In the genomic region with DNA sequence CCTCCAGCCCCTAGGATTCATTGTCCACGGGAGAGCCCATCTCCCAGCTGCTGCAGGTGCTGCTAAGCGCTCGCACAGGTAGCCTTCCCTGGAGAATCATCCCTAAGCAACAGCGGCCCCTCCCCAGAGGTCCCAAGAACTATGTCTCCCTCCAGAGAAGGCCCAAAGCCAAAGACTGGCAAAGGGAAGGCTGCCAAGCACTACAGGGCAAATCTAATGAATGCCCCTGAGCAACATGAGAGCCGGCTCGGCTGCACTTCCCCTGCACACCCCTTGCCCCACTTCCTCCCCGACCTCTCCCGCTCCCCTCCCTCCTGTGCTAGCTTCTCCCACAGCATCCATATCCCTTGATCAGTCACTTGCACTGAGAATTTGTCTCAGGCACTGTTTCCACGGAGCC, we compare ENCODE assay signal across 15 cellular contexts. TPM values are rescaled to one million over a fixed set of nuclear protein-coding genes. Genes with fewer than 3 reads are reported as not detected.
DNase-seq lines count a peak whose midpoint lies in the region; ATAC-seq and TF ChIP-seq lines count a peak whose summit lies in the region.
"Had no signal": no experiment of that assay in that cellular context is flagged by ENCODE, and none has a peak within 500 bp of the region (broad histone marks: within the 10 kb centered on the region; RNA-seq: fewer than 3 reads in every experiment).

No MANE protein-coding gene starts in this region.

- H3K4me3 ChIP-seq in CD8-positive, alpha-beta T cell (ENCODE audit: low read depth, low read length), result peak overlapping the region; percentile 56
- no peak overlapping the region for H3K4me3 ChIP-seq in HAP-1
- H3K4me3 ChIP-seq: upper lobe of left lung had no signal

- H3K4me1 ChIP-seq in CD8-positive, alpha-beta T cell (ENCODE audit: insufficient read depth, low read length), result peaks cover 98% of the 10 kb centered on the region
- no peaks in the 10 kb centered on the region for H3K4me1 ChIP-seq in HAP-1

- no peaks in the 10 kb centered on the region for H3K9me3 Mint-ChIP-seq in CD8-positive, alpha-beta T cell
- H3K9me3 Mint-ChIP-seq in activated CD4-positive, alpha-beta memory T cell treated with anti-CD3 and anti-CD28 coated beads, Interleukin-2, amount 10 ng/mL, durations not matched to agents 7 days and 5 days, result no peaks in the 10 kb centered on the region
- H3K9me3 Mint-ChIP-seq in naive thymus-derived CD8-positive, alpha-beta T cell, result no peaks in the 10 kb centered on the region
- H3K9me3 Mint-ChIP-seq: dendritic cell treated with granulocyte-macrophage colony-stimulating factor and Interleukin-4, amounts not matched to agents 40 ng/mL and 50 ng/mL, for 4 days had no signal

- no peaks in the 10 kb centered on the region for H3K36me3 ChIP-seq in CD8-positive, alpha-beta T cell (ENCODE audit: insufficient read depth, low read length)
- no peaks in the 10 kb centered on the region for H3K36me3 ChIP-seq in HAP-1 (replicated peaks)
- H3K36me3 ChIP-seq: upper lobe of left lung, WERI-Rb-1 had no signal

- no peak for TF ChIP-seq CTCF in CD8-positive, alpha-beta T cell (IDR thresholded peaks at IDR 0.05)

- H3K36me3 Mint-ChIP-seq in CD8-positive, alpha-beta T cell, result no peaks in the 10 kb centered on the region
- no peaks in the 10 kb centered on the region for H3K36me3 Mint-ChIP-seq in activated CD4-positive, alpha-beta memory T cell treated with anti-CD3 and anti-CD28 coated beads, Interleukin-2, amount 10 ng/mL, durations not matched to agents 7 days and 5 days (ENCODE audit: low read depth)
- no peaks in the 10 kb centered on the region for H3K36me3 Mint-ChIP-seq in naive thymus-derived CD8-positive, alpha-beta T cell

- no peaks in the 10 kb centered on the region for H3K9me3 ChIP-seq in CD8-positive, alpha-beta T cell (ENCODE audit: low read length)
- H3K9me3 ChIP-seq in HAP-1, result no peaks in the 10 kb centered on the region
- H3K9me3 ChIP-seq: upper lobe of left lung had no signal

- DNase-seq in NCI-H2196 treated with DMSO at 0.1 percent for 48 hours (lab: John Stamatoyannopoulos, UW; ENCODE audit: unreplicated experiment) (peak; percentile 26), NCI-H2196 (lab: John Stamatoyannopoulos, UW; ENCODE audit: unreplicated experiment) (no peak), HAP-1 (ENCODE audit: low spot score in 2 of 2) (no peak), G401 (ENCODE audit: low spot score) (no peak), HuH-7 (ENCODE audit: low spot score) (no peak)
- DNase-seq in CD8-positive, alpha-beta T cell, result peak in 2 of 7 experiments; percentile 30 to 62
- no peak for DNase-seq in activated CD4-positive, alpha-beta memory T cell treated with anti-CD3 and anti-CD28 coated beads, Interleukin-2, amount 10 ng/mL, durations not matched to agents 7 days and 5 days
- no peak for DNase-seq in naive thymus-derived CD8-positive, alpha-beta T cell
- DNase-seq: foreskin fibroblast, NCI-H446, SHP77 treated with DMSO at 0.1 percent for 48 hours, upper lobe of left lung, WERI-Rb-1 had no signal

- intact Hi-C loops in CD8-positive, alpha-beta T cell (cut with DNase I, micrococcal nuclease), result loop anchor here (1.0 to 10.0 kb wide), 4 partner anchors 10 to 853 kb away; a partner anchor contains a TSS

- H3K4me1 Mint-ChIP-seq in CD8-positive, alpha-beta T cell (ENCODE audit: low read depth), result peaks cover 93% of the 10 kb centered on the region
- H3K4me1 Mint-ChIP-seq in activated CD4-positive, alpha-beta memory T cell treated with anti-CD3 and anti-CD28 coated beads, Interleukin-2, amount 10 ng/mL, durations not matched to agents 7 days and 5 days, result peaks cover 78% of the 10 kb centered on the region
- H3K4me1 Mint-ChIP-seq in naive thymus-derived CD8-positive, alpha-beta T cell, result peaks cover 46 to 96% (median 92%) of the 10 kb centered on the region in 4 donors

- peak overlapping the region; percentile 48 for H3K27ac ChIP-seq in CD8-positive, alpha-beta T cell (ENCODE audit: low read depth, low read length)
- H3K27ac ChIP-seq: upper lobe of left lung, WERI-Rb-1 had no signal

- no peaks in the 10 kb centered on the region for H3K27me3 Mint-ChIP-seq in CD8-positive, alpha-beta T cell (ENCODE audit: low read depth)
- peaks cover 11% of the 10 kb centered on the region for H3K27me3 Mint-ChIP-seq in activated CD4-positive, alpha-beta memory T cell treated with anti-CD3 and anti-CD28 coated beads, Interleukin-2, amount 10 ng/mL, durations not matched to agents 7 days and 5 days
- no peaks in the 10 kb centered on the region for H3K27me3 Mint-ChIP-seq in naive thymus-derived CD8-positive, alpha-beta T cell

- POLR2A ChIA-PET in CD8-positive, alpha-beta T cell (lab: Charles Lee), result interaction anchor here (1.0 to 4.7 kb wide), 2 partner anchors 12 to 37 kb away, joined by 3 to 19 read pairs; no protein-coding TSS in a partner anchor
- POLR2A ChIA-PET in activated CD4-positive, alpha-beta memory T cell treated with anti-CD3 and anti-CD28 coated beads, Interleukin-2, amount 10 ng/mL, durations not matched to agents 7 days and 5 days (lab: Charles Lee), result interaction anchor here (1.1 kb wide), 1 partner anchor 10 kb away, joined by 3 read pairs; no protein-coding TSS in a partner anchor
- POLR2A ChIA-PET in naive thymus-derived CD8-positive, alpha-beta T cell (lab: Charles Lee), result interaction anchor here (0.6 to 5.0 kb wide), 8 partner anchors 8 to 316 kb away, joined by 3 to 65 read pairs (median 6); no protein-coding TSS in a partner anchor

- H3K27me3 ChIP-seq in CD8-positive, alpha-beta T cell (ENCODE audit: insufficient read depth, low read length), result no peaks in the 10 kb centered on the region
- H3K27me3 ChIP-seq in HAP-1 (ENCODE audit: low read depth), result peaks cover 6% of the 10 kb centered on the region; the same call in 1 of the 2 replicates
- H3K27me3 ChIP-seq: upper lobe of left lung had no signal

- CTCF ChIA-PET in CD8-positive, alpha-beta T cell (lab: Charles Lee), result interaction anchor here (1.6 to 10.8 kb wide), 3 partner anchors 13 to 42 kb away, joined by 4 to 136 read pairs (median 24); no protein-coding TSS in a partner anchor
- CTCF ChIA-PET in activated CD4-positive, alpha-beta memory T cell treated with anti-CD3 and anti-CD28 coated beads, Interleukin-2, amount 10 ng/mL, durations not matched to agents 7 days and 5 days (lab: Charles Lee), result interaction anchor here (0.8 to 3.7 kb wide), 2 partner anchors 11 to 138 kb away, joined by 3 to 36 read pairs; no protein-coding TSS in a partner anchor

- in situ Hi-C loops in HAP-1 (cut with MboI; ENCODE audit: low sequenced_read_pairs), result no loop called here
- in situ Hi-C loops in G401 (cut with HindIII; ENCODE audit: low sequenced_read_pairs), result no loop called here

- no peak for ATAC-seq in CD8-positive, alpha-beta T cell
- ATAC-seq in naive thymus-derived CD8-positive, alpha-beta T cell, result no peak
- ATAC-seq: sciatic nerve had no signal

- H3K4me3 Mint-ChIP-seq in CD8-positive, alpha-beta T cell, result peak overlapping the region; percentile 79
- H3K4me3 Mint-ChIP-seq in activated CD4-positive, alpha-beta memory T cell treated with anti-CD3 and anti-CD28 coated beads, Interleukin-2, amount 10 ng/mL, durations not matched to agents 7 days and 5 days, result peak overlapping the region; percentile 9
- peak overlapping the region; percentile 76 to 92 (median 88) for H3K4me3 Mint-ChIP-seq in naive thymus-derived CD8-positive, alpha-beta T cell
- H3K4me3 Mint-ChIP-seq: dendritic cell treated with granulocyte-macrophage colony-stimulating factor and Interleukin-4, amounts not matched to agents 40 ng/mL and 50 ng/mL, for 4 days had no signal

- H3K27ac Mint-ChIP-seq in CD8-positive, alpha-beta T cell, result peak overlapping the region; percentile 96
- peak overlapping the region; percentile 42 for H3K27ac Mint-ChIP-seq in activated CD4-positive, alpha-beta memory T cell treated with anti-CD3 and anti-CD28 coated beads, Interleukin-2, amount 10 ng/mL, durations not matched to agents 7 days and 5 days
- peak overlapping the region; percentile 89 to 100 (median 97) for H3K27ac Mint-ChIP-seq in naive thymus-derived CD8-positive, alpha-beta T cell
- H3K27ac Mint-ChIP-seq: dendritic cell treated with granulocyte-macrophage colony-stimulating factor and Interleukin-4, amounts not matched to agents 40 ng/mL and 50 ng/mL, for 4 days had no signal

RNA-seq across cellular contexts. Expression of a gene that starts 20.0 kb away (rescaled TPM):
- 1 to 10 TPM; 1.7 TPM for total RNA-seq in CD8-positive, alpha-beta T cell
- 1 to 10 TPM in 1 of 2 experiments, under 1 TPM in 1; 0.90 to 1.3 TPM for total RNA-seq in activated CD4-positive, alpha-beta memory T cell treated with anti-CD3 and anti-CD28 coated beads, Interleukin-2, amount 10 ng/mL, durations not matched to agents 7 days and 5 days
- 1 to 10 TPM; 3.5 to 4.1 TPM for total RNA-seq in naive thymus-derived CD8-positive, alpha-beta T cell
- 1 to 10 TPM in 2 of 3 donors, under 1 TPM in 1; 0.95 to 2.0 (median 1.8) TPM for polyA plus RNA-seq in naive thymus-derived CD8-positive, alpha-beta T cell
- 0.17 and 0.25 TPM in 2 replicates for total RNA-seq in G401 (2014; rRNA removed; shearing (Covaris generic))

RNA-seq across cellular contexts. Expression of a gene that starts 53.1 kb away (rescaled TPM):
- total RNA-seq in CD8-positive, alpha-beta T cell, result not detected
- total RNA-seq in activated CD4-positive, alpha-beta memory T cell treated with anti-CD3 and anti-CD28 coated beads, Interleukin-2, amount 10 ng/mL, durations not matched to agents 7 days and 5 days, result not detected
- not detected for total RNA-seq in naive thymus-derived CD8-positive, alpha-beta T cell
- polyA plus RNA-seq in naive thymus-derived CD8-positive, alpha-beta T cell, result not detected
- 0.55 and 1.6 TPM in 2 replicates for total RNA-seq in G401 (2014; rRNA removed; shearing (Covaris generic))

Comparison
In these comparisons a context has a peak if more than half of its experiments do, and no peak if none do; other contexts are left out.
1. H3K27ac Mint-ChIP-seq: peak in every context shown above with its lines; median percentile 97 in naive thymus-derived CD8-positive, alpha-beta T cell; 96 in CD8-positive, alpha-beta T cell; 42 in activated CD4-positive, alpha-beta memory T cell treated with anti-CD3 and anti-CD28 coated beads, Interleukin-2, amount 10 ng/mL, durations not matched to agents 7 days and 5 days.
2. H3K4me3 Mint-ChIP-seq: peak in every context shown above with its lines; median percentile 88 in naive thymus-derived CD8-positive, alpha-beta T cell; 79 in CD8-positive, alpha-beta T cell; 9 in activated CD4-positive, alpha-beta memory T cell treated with anti-CD3 and anti-CD28 coated beads, Interleukin-2, amount 10 ng/mL, durations not matched to agents 7 days and 5 days.